Comparison of ENCODE assay signal across 10 cellular contexts in the genomic region with DNA sequence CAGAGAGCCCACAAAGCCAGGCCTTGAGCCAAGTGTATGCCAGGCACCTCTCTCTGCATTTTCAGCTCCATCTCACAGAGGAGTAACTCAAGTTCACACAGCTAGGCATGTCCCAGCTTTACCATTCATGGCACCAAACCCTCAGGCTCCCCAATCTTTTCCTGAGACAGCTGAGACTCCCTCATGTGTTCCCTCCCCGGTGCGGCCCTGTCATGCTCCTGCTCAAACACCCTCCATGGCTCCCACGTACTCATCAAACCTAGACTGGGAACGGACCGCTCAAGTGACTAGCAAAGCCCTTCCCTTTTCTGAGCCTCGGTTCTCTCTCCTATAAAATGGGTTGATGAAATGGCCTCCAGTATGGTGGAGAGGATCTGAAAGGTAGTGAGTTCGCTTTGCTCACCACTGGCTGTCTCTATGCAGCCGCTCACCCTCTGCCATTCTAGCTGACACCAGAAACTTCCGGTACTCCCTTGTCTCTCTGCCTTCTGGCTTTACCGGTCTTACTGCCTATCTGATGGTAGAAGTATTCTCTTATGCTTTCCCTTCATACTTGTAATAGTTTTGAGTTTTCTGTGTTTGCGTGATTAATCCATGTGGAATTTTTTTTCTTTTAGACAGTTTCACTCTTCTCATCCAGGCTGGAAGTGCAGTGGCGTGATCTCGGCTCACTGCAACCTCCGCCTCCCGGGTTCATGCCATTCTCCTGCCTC. TPM values are rescaled to one million over a fixed set of nuclear protein-coding genes. Genes with fewer than 3 reads are reported as not detected.
DNase-seq lines count a peak whose midpoint lies in the region; ATAC-seq and TF ChIP-seq lines count a peak whose summit lies in the region.
"Had no signal": no experiment of that assay in that cellular context is flagged by ENCODE, and none has a peak within 500 bp of the region (broad histone marks: within the 10 kb centered on the region; RNA-seq: fewer than 3 reads in every experiment).

No MANE protein-coding gene starts in this region.

- H3K9me3 Mint-ChIP-seq in Caco-2 (ENCODE audit: unreplicated experiment) (no peaks in the 10 kb centered on the region), T-cell (no peaks in the 10 kb centered on the region)

- no TSS peak for BruUV-seq in Caco-2 (replicated peaks; lab: Mats Ljungman, UMichigan)

- H3K27me3 Mint-ChIP-seq in Caco-2 (ENCODE audit: insufficient read depth, unreplicated experiment) (no peaks in the 10 kb centered on the region), T-cell (no peaks in the 10 kb centered on the region)

- ATAC-seq in T-cell (replicated peaks in 1 of 4): no peak
- no peak for ATAC-seq in HG03095 (IDR thresholded peaks at IDR 0.05; ENCODE audit: unreplicated experiment)
- no peak for ATAC-seq in HG03159 (IDR thresholded peaks at IDR 0.05; ENCODE audit: unreplicated experiment)

- no peaks in the 10 kb centered on the region for H3K9me3 ChIP-seq in Caco-2

- H3K4me3 ChIP-seq in Caco-2 (ENCODE audit: low read depth, low read length): no peak overlapping the region
- H3K4me3 ChIP-seq: dorsolateral prefrontal cortex had no signal

- no peaks in the 10 kb centered on the region for H3K27me3 ChIP-seq in Caco-2 (replicated peaks; ENCODE audit: control insufficient read depth, insufficient read depth, low read length)
- H3K27me3 ChIP-seq: dorsolateral prefrontal cortex had no signal

- peak overlapping the region; percentile 73 for H3K27ac Mint-ChIP-seq in Caco-2 (ENCODE audit: unreplicated experiment)
- H3K27ac Mint-ChIP-seq in T-cell: peak overlapping the region; percentile 45 to 77

- H3K4me3 Mint-ChIP-seq in Caco-2 (ENCODE audit: unreplicated experiment): peak overlapping the region; percentile 57
- H3K4me3 Mint-ChIP-seq in T-cell: no peak overlapping the region

- TF ChIP-seq CTCF in Caco-2 (IDR thresholded peaks at IDR 0.05; ENCODE audit: insufficient read depth in 1 of 2, low read depth in 1 of 2, low read length in 1 of 2, severe bottlenecking in 1 of 2, unreplicated experiment in 1 of 2): no peak

- CTCF ChIA-PET in Caco-2 (lab: Charles Lee) (no interaction called here), T-cell (lab: Charles Lee) (interaction anchor here in 1 of 2 donors (1.1 kb wide), 1 partner anchor 14 kb away, joined by 3 read pairs; no protein-coding TSS in a partner anchor)

- peaks cover 17% of the 10 kb centered on the region for H3K4me1 ChIP-seq in Caco-2

- intact Hi-C loops in Caco-2 (cut with micrococcal nuclease; ENCODE audit: unreplicated experiment): no loop called here

- DNase-seq in Caco-2 (peak in 1 of 2 experiments; percentile 30), T-cell (no peak), fibroblast of gingiva (ENCODE audit: low read depth) (peak; percentile 74), renal cortical epithelial cell (ENCODE audit: low read depth) (peak; percentile 66), HuH-7.5 (ENCODE audit: low spot score) (no peak), NCI-H2227 (lab: John Stamatoyannopoulos, UW; ENCODE audit: unreplicated experiment) (no peak)
- DNase-seq: dorsolateral prefrontal cortex, T1000 had no signal

- H3K4me1 Mint-ChIP-seq in Caco-2 (ENCODE audit: low read depth, unreplicated experiment) (peaks cover 8% of the 10 kb centered on the region), T-cell (peaks cover 56 to 63% (median 62%) of the 10 kb centered on the region in 3 donors)

- H3K36me3 Mint-ChIP-seq in Caco-2 (ENCODE audit: insufficient read depth, unreplicated experiment) (peaks cover 14% of the 10 kb centered on the region), T-cell (peaks cover 19% of the 10 kb centered on the region)

- H3K36me3 ChIP-seq in Caco-2 (ENCODE audit: control insufficient read depth, insufficient read depth, low read length): no peaks in the 10 kb centered on the region

- POLR2A ChIA-PET in Caco-2 (lab: Charles Lee) (no interaction called here), T-cell (lab: Charles Lee) (interaction anchor here in 1 of 2 donors (0.7 kb wide), 1 partner anchor 14 kb away, joined by 9 read pairs; no protein-coding TSS in a partner anchor)

RNA-seq across cellular contexts. Expression of a gene that starts 7.8 kb away (rescaled TPM):
- 119 and 120 TPM in 2 replicates for total RNA-seq in Caco-2 (2022)
- total RNA-seq in T-cell: 100 to 1,000 TPM; 204 to 228 (median 218) TPM
- total RNA-seq in renal cortical epithelial cell: 46.0 and 48.5 TPM in 2 replicates

RNA-seq across cellular contexts. Expression of a gene that starts 30.5 kb away (rescaled TPM):
- total RNA-seq in Caco-2 (2022) (191 and 196 TPM in 2 replicates), T-cell (1 to 10 TPM in 2 of 5 donors, under 1 TPM in 1, not detected in 2; 0.30 to 1.6 (median 1.1) TPM), renal cortical epithelial cell (2.0 and 70.5 TPM in 2 replicates)

RNA-seq across cellular contexts. Expression of a gene that starts 36.6 kb away (rescaled TPM):
- total RNA-seq in Caco-2 (2022) (399 and 401 TPM in 2 replicates), T-cell (100 to 1,000 TPM; 331 to 490 (median 370) TPM), renal cortical epithelial cell (79.4 and 134 TPM in 2 replicates)

RNA-seq across cellular contexts. Expression of a gene that starts 48.8 kb away (rescaled TPM):
- total RNA-seq in Caco-2 (2022): 5.0 and 5.8 TPM in 2 replicates
- 10 to 100 TPM; 24.0 to 51.5 (median 32.5) TPM for total RNA-seq in T-cell
- total RNA-seq in renal cortical epithelial cell: 3.5 and 6.1 TPM in 2 replicates

RNA-seq across cellular contexts. Expression of a gene that starts 51.8 kb away (rescaled TPM):
- 27.0 and 27.5 TPM in 2 replicates for total RNA-seq in Caco-2 (2022)
- total RNA-seq in T-cell: 10 to 100 TPM; 50.9 to 94.8 (median 79.1) TPM
- total RNA-seq in renal cortical epithelial cell: 5.2 and 14.5 TPM in 2 replicates

Comparison
In these comparisons a context has a peak if more than half of its experiments do, and no peak if none do; other contexts are left out.
1. DNase-seq: peak in fibroblast of gingiva (single experiment) and renal cortical epithelial cell (single experiment); none in T-cell (0 of 34), HuH-7.5 (single experiment) and NCI-H2227 (single experiment).